In genomic region chr7:148625342-148625741, GRCh38 we compare ENCODE assay signal across 1 cellular context.
TF ChIP-seq lines count a peak whose summit lies in the region.

No MANE protein-coding gene starts in this region.

TF ChIP-seq in GM23338, 12 proteins besides CTCF, POLR2A, EP300 and RAD21 (continued from another document):
- no peak for TF ChIP-seq ZNF462 (CRISPR knock-in tag; IDR thresholded peaks at IDR 0.05)
- no peak for TF ChIP-seq ETS1 (IDR thresholded peaks at IDR 0.05)
- no peak for TF ChIP-seq EZH2phosphoT487 (IDR thresholded peaks at IDR 0.05; ENCODE audit: unreplicated experiment)
- no peak for TF ChIP-seq EZH2 (IDR thresholded peaks at IDR 0.05; ENCODE audit: low read depth, unreplicated experiment)
- TF ChIP-seq POLR2AphosphoS5 (IDR thresholded peaks at IDR 0.05; ENCODE audit: low read depth), result no peak
- no peak for TF ChIP-seq NANOG (IDR thresholded peaks at IDR 0.05; ENCODE audit: borderline replicate concordance)
